14 cellular contexts compared by ENCODE assay signal in the genomic region with DNA sequence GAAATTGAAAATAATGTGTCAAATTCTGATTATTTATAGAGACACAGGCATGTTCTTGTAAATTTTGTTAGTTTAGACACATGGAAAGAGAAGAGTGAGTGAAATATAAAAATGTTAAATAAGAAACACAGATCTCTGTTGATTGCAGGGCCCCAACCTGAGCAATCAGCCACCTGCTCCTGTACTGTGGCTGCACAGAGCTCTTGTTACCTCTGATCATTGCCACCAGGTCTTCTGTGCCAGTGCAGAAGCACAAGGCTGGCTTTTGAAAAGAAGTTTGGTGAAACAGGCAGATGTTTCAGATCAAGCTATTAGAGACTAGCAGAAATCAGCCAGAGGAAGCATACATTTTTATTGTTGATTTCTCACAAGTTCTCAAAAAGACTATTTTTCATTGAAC.
"Had no signal": no experiment of that assay in that cellular context is flagged by ENCODE, and none has a peak within 500 bp of the region (broad histone marks: within the 10 kb centered on the region; RNA-seq: fewer than 3 reads in every experiment).

No MANE protein-coding gene starts in this region.

- H3K4me3 Mint-ChIP-seq: brain; central memory CD8-positive, alpha-beta T cell; neural crest cell had no signal

- H3K4me1 ChIP-seq: SJCRH30, testis had no signal

- H3K4me3 ChIP-seq: SJCRH30, testis had no signal

- H3K27ac Mint-ChIP-seq: brain had no signal

- H3K27ac ChIP-seq: SJCRH30, testis had no signal

- H3K4me1 Mint-ChIP-seq: brain; central memory CD8-positive, alpha-beta T cell; neural crest cell had no signal

- H3K36me3 ChIP-seq: SJCRH30 had no signal

- H3K9me3 ChIP-seq: SJCRH30, testis had no signal

- H3K27me3 ChIP-seq: SJCRH30, testis had no signal

- H3K9me3 Mint-ChIP-seq: brain; central memory CD8-positive, alpha-beta T cell; neural crest cell had no signal

- H3K36me3 Mint-ChIP-seq: brain had no signal

- DNase-seq: activated CD4-positive, alpha-beta T cell treated with anti-CD3 and anti-CD28 coated beads, Interleukin-2, amount 50 U/mL, for 1 hour; activated CD8-positive, alpha-beta memory T cell treated with anti-CD3 and anti-CD28 coated beads, Interleukin-2, amount 50 U/mL, for 48 hours; activated effector memory CD4-positive, alpha-beta T cell treated with anti-CD3 and anti-CD28 coated beads, Interleukin-2, amount 50 U/mL, for 16 hours; amygdala; effector memory CD4-positive, alpha-beta T cell; hippocampal formation; kidney glomerular epithelial cell; SJCRH30; stimulated activated CD4-positive, alpha-beta T cell treated with anti-CD3 and anti-CD28 coated beads, Interleukin-12 subunit alpha, Interleukin-12 subunit beta, amount 100 ng/mL, for 4 hours; stimulated activated naive CD4-positive, alpha-beta T cell treated with Interleukin-2 at 50 U/mL for 16 hours; testis had no signal
